ENCODE assay signal across 1 cellular context in genomic region chr12:27344246-27344645, GRCh38.
TF ChIP-seq lines count a peak whose summit lies in the region.

No MANE protein-coding gene starts in this region.

TF ChIP-seq in A549, 52 proteins besides CTCF, POLR2A, EP300 and RAD21 (continued from another document):
- no peak for TF ChIP-seq ELK1 (IDR thresholded peaks at IDR 0.05; ENCODE audit: low read depth, low read length)
